23 cellular contexts compared by ENCODE assay signal in genomic region chr13:104295537-104295936, GRCh38.
"Had no signal": no experiment of that assay in that cellular context is flagged by ENCODE, and none has a peak within 500 bp of the region (broad histone marks: within the 10 kb centered on the region; RNA-seq: fewer than 3 reads in every experiment).

No MANE protein-coding gene starts in this region.

- H3K4me1 ChIP-seq: heart left ventricle, prostate gland, right lobe of liver, spleen, stomach, transverse colon had no signal

- H3K9me3 Mint-ChIP-seq: neural crest cell had no signal

- H3K27me3 Mint-ChIP-seq: stimulated activated naive B cell treated with anti-CD40 and anti-IgM and Interleukin-4, amounts not matched to agents 10 μg/mL and 1 μg/mL and 100 μg/mL, for 72 hours had no signal

- DNase-seq: cortex of kidney; dorsolateral prefrontal cortex; effector CD8-positive, alpha-beta T cell; foreskin melanocyte; heart left ventricle; hippocampal formation; kidney glomerular epithelial cell; mucosa of descending colon; natural killer cell; nucleus accumbens; ovary; right lobe of liver; spleen; stimulated activated CD4-positive, alpha-beta T cell treated with anti-CD3 and anti-CD28 coated beads, Interleukin-15, amount 100 ng/mL, for 24 hours; stimulated activated CD4-positive, alpha-beta T cell treated with anti-CD3 and anti-CD28 coated beads, Interleukin-1b, Interleukin-23, amount 100 ng/mL, for 48 hours; stimulated activated CD4-positive, alpha-beta T cell treated with anti-CD3 and anti-CD28 coated beads, Interleukin-4, amount 100 ng/mL, for 24 hours; stimulated activated naive B cell treated with anti-CD40 and anti-IgM and Interleukin-4, amounts not matched to agents 10 μg/mL and 1 μg/mL and 100 μg/mL, for 72 hours; stomach; substantia nigra; transverse colon had no signal

- H3K27me3 ChIP-seq: heart left ventricle, ovary, right lobe of liver, spleen, stomach, transverse colon had no signal

- H3K27ac Mint-ChIP-seq: natural killer cell; stimulated activated naive B cell treated with anti-CD40 and anti-IgM and Interleukin-4, amounts not matched to agents 10 μg/mL and 1 μg/mL and 100 μg/mL, for 72 hours had no signal

- H3K27ac ChIP-seq: dorsolateral prefrontal cortex, heart left ventricle, ovary, prostate gland, right lobe of liver, spleen, stomach, thoracic aorta, transverse colon had no signal

- H3K9me3 ChIP-seq: mucosa of descending colon, ovary, prostate gland, right lobe of liver, spleen, stomach, thoracic aorta, transverse colon had no signal

- H3K4me3 Mint-ChIP-seq: natural killer cell; neural crest cell; stimulated activated naive B cell treated with anti-CD40 and anti-IgM and Interleukin-4, amounts not matched to agents 10 μg/mL and 1 μg/mL and 100 μg/mL, for 72 hours had no signal

- H3K36me3 Mint-ChIP-seq: stimulated activated naive B cell treated with anti-CD40 and anti-IgM and Interleukin-4, amounts not matched to agents 10 μg/mL and 1 μg/mL and 100 μg/mL, for 72 hours had no signal

- H3K4me1 Mint-ChIP-seq: natural killer cell; neural crest cell; stimulated activated naive B cell treated with anti-CD40 and anti-IgM and Interleukin-4, amounts not matched to agents 10 μg/mL and 1 μg/mL and 100 μg/mL, for 72 hours had no signal

- ATAC-seq: heart left ventricle; mucosa of descending colon; natural killer cell; right lobe of liver; stimulated activated naive B cell treated with anti-CD40 and anti-IgM and Interleukin-4, amounts not matched to agents 10 μg/mL and 1 μg/mL and 100 μg/mL, for 72 hours had no signal

- H3K36me3 ChIP-seq: heart left ventricle, ovary, prostate gland, right lobe of liver, spleen, stomach, thoracic aorta, transverse colon had no signal

- H3K4me3 ChIP-seq: dorsolateral prefrontal cortex, heart left ventricle, mucosa of descending colon, ovary, prostate gland, right lobe of liver, spleen, stomach, thoracic aorta, transverse colon had no signal
